ENCODE assay signal across 5 cellular contexts in genomic region chr22:19072853-19073252, GRCh38. TPM values are rescaled to one million over a fixed set of nuclear protein-coding genes. Genes with fewer than 3 reads are reported as not detected.
"Had no signal": no experiment of that assay in that cellular context is flagged by ENCODE, and none has a peak within 500 bp of the region (broad histone marks: within the 10 kb centered on the region; RNA-seq: fewer than 3 reads in every experiment).

No MANE protein-coding gene starts in this region.

RNA-seq across cellular contexts. Expression of gene TSSK2, which starts 58.3 kb away (rescaled TPM):
- total RNA-seq: GM23248, H4, H7, HT-29, IMR-90 had no signal
